ENCODE assay signal across 11 cellular contexts in genomic region chr20:38804243-38804642, GRCh38. TPM values are rescaled to one million over a fixed set of nuclear protein-coding genes. Genes with fewer than 3 reads are reported as not detected.
DNase-seq lines count a peak whose midpoint lies in the region; ATAC-seq, FAIRE-seq and TF ChIP-seq lines count a peak whose summit lies in the region.
"Had no signal": no experiment of that assay in that cellular context is flagged by ENCODE, and none has a peak within 500 bp of the region (broad histone marks: within the 10 kb centered on the region; RNA-seq: fewer than 3 reads in every experiment).

No MANE protein-coding gene starts in this region.

- intact Hi-C loops in right cardiac atrium (cut with DNase I): loop anchor here in 1 of 4 donors (10.0 kb wide), 1 partner anchor 71 kb away; no protein-coding TSS in a partner anchor
- intact Hi-C loops in left ventricle myocardium superior (cut with micrococcal nuclease): no loop called here
- intact Hi-C loops in naive thymus-derived CD4-positive, alpha-beta T cell (cut with micrococcal nuclease): loop anchor here (2.0 kb wide), 2 partner anchors 13 to 157 kb away; no protein-coding TSS in a partner anchor
- intact Hi-C loops in upper lobe of right lung (cut with DNase I): no loop called here
- intact Hi-C loops in PC-3 (cut with micrococcal nuclease): no loop called here

- peaks cover 8% of the 10 kb centered on the region for H3K4me1 Mint-ChIP-seq in astrocyte (ENCODE audit: low read depth, unreplicated experiment)
- H3K4me1 Mint-ChIP-seq in naive thymus-derived CD4-positive, alpha-beta T cell: peaks cover 28 to 55% (median 45%) of the 10 kb centered on the region in 7 donors

- no peaks in the 10 kb centered on the region for H3K27me3 ChIP-seq in right cardiac atrium (ENCODE audit: control insufficient read depth, insufficient read depth)
- peaks cover 22% of the 10 kb centered on the region for H3K27me3 ChIP-seq in astrocyte (ENCODE audit: insufficient read depth, low read length)
- H3K27me3 ChIP-seq in naive thymus-derived CD4-positive, alpha-beta T cell (ENCODE audit: control insufficient read depth in 2 of 2, insufficient read depth in 2 of 2, low read length in 2 of 2): no peaks in the 10 kb centered on the region
- peaks cover 36% of the 10 kb centered on the region for H3K27me3 ChIP-seq in upper lobe of right lung
- peaks cover 7% of the 10 kb centered on the region for H3K27me3 ChIP-seq in WERI-Rb-1 (ENCODE audit: insufficient read depth, low read depth, severe bottlenecking)
- peaks cover 40% of the 10 kb centered on the region for H3K27me3 ChIP-seq in PC-3 (ENCODE audit: low read length)

- POLR2A ChIA-PET in naive thymus-derived CD4-positive, alpha-beta T cell (lab: Charles Lee): interaction anchor here (0.6 to 3.8 kb wide), 5 partner anchors 52 to 1630 kb away, joined by 4 to 25 read pairs (median 6); partner anchors contain the start of gene ACTR5
- POLR2A ChIA-PET in PC-3 (lab: Charles Lee; ENCODE audit: unreplicated experiment): no interaction called here

- no peaks in the 10 kb centered on the region for H3K9me2 ChIP-seq in PC-3 (replicated peaks; ENCODE audit: low read length)

- H3K27ac Mint-ChIP-seq in astrocyte (ENCODE audit: unreplicated experiment): no peak overlapping the region
- H3K27ac Mint-ChIP-seq in naive thymus-derived CD4-positive, alpha-beta T cell: peak overlapping the region; percentile 85 to 100 (median 97)

- H4K20me1 ChIP-seq in astrocyte (ENCODE audit: insufficient read depth, low read length) (no peaks in the 10 kb centered on the region), PC-3 (ENCODE audit: low read length) (no peaks in the 10 kb centered on the region)

- H3K4me3 Mint-ChIP-seq in astrocyte (ENCODE audit: unreplicated experiment): peak overlapping the region; percentile 66
- H3K4me3 Mint-ChIP-seq in naive thymus-derived CD4-positive, alpha-beta T cell: peak overlapping the region; percentile 81 to 95 (median 92)

- H3K27ac ChIP-seq in right cardiac atrium (ENCODE audit: low read length) (peak overlapping the region; percentile 64), astrocyte (ENCODE audit: low read depth, low read length) (no peak overlapping the region), upper lobe of right lung (peak overlapping the region; percentile 76), WERI-Rb-1 (no peak overlapping the region), PC-3 (ENCODE audit: low read length) (no peak overlapping the region)
- peak overlapping the region; percentile 99 for H3K27ac ChIP-seq in naive thymus-derived CD4-positive, alpha-beta T cell (ENCODE audit: low read depth, low read length)

- FAIRE-seq in astrocyte (lab: Jason Lieb, UNC): no peak

- H3K4me3 ChIP-seq in right cardiac atrium (ENCODE audit: low read length) (no peak overlapping the region), astrocyte (ENCODE audit: insufficient read depth, low read depth, low read length) (no peak overlapping the region), upper lobe of right lung (no peak overlapping the region), WERI-Rb-1 (ENCODE audit: low read depth, low read length) (no peak overlapping the region), PC-3 (ENCODE audit: low read length) (no peak overlapping the region)
- H3K4me3 ChIP-seq in naive thymus-derived CD4-positive, alpha-beta T cell (ENCODE audit: low read length): peak overlapping the region; percentile 12

- H3K36me3 Mint-ChIP-seq in astrocyte (ENCODE audit: low read depth, unreplicated experiment): no peaks in the 10 kb centered on the region
- peaks cover 0 to 18% (median 0%) of the 10 kb centered on the region in 5 donors for H3K36me3 Mint-ChIP-seq in naive thymus-derived CD4-positive, alpha-beta T cell

- H3K9me3 Mint-ChIP-seq in astrocyte (ENCODE audit: unreplicated experiment): no peaks in the 10 kb centered on the region
- H3K9me3 Mint-ChIP-seq in naive thymus-derived CD4-positive, alpha-beta T cell: peaks cover 0 to 6% (median 0%) of the 10 kb centered on the region in 11 donors

- BruUV-seq in PC-3 (replicated peaks; lab: Mats Ljungman, UMichigan): no TSS peak

- H3K79me2 ChIP-seq in astrocyte (ENCODE audit: insufficient read depth, low read length) (no peaks in the 10 kb centered on the region), PC-3 (ENCODE audit: low read length) (no peaks in the 10 kb centered on the region)

- H3K4me1 ChIP-seq in right cardiac atrium (ENCODE audit: control insufficient read depth, insufficient read depth, low read length): peaks cover 3% of the 10 kb centered on the region
- H3K4me1 ChIP-seq in astrocyte (ENCODE audit: insufficient read depth, low read length): peaks cover 7% of the 10 kb centered on the region
- peaks cover 30 to 37% of the 10 kb centered on the region in 2 donors for H3K4me1 ChIP-seq in naive thymus-derived CD4-positive, alpha-beta T cell (ENCODE audit: control insufficient read depth in 2 of 2, insufficient read depth in 2 of 2, low read length in 2 of 2)
- peaks cover 40% of the 10 kb centered on the region for H3K4me1 ChIP-seq in upper lobe of right lung
- H3K4me1 ChIP-seq in PC-3 (ENCODE audit: insufficient read depth, low read length): peaks cover 3% of the 10 kb centered on the region; the same call in 1 of the 2 replicates

- no peaks in the 10 kb centered on the region for H3F3A ChIP-seq in PC-3 (ENCODE audit: low read length, unreplicated experiment)

- no peak overlapping the region for H3K9ac ChIP-seq in astrocyte (ENCODE audit: low read length)
- no peak overlapping the region for H3K9ac ChIP-seq in PC-3 (ENCODE audit: low read length)

- DNase-seq in right cardiac atrium: no peak
- DNase-seq in left ventricle myocardium superior: no peak
- DNase-seq in astrocyte (ENCODE audit: low read depth): no peak
- no peak for DNase-seq in naive thymus-derived CD4-positive, alpha-beta T cell
- DNase-seq in upper lobe of right lung: no peak
- DNase-seq in WERI-Rb-1: no peak
- no peak for DNase-seq in PC-3
- DNase-seq: foreskin fibroblast, mesenchymal stem cell, RPMI8226 had no signal

- 71% methylated on average over 3 of the region's 3 CpGs for WGBS in right cardiac atrium

- H3K36me3 ChIP-seq in astrocyte (ENCODE audit: insufficient read depth, low read length) (no peaks in the 10 kb centered on the region), upper lobe of right lung (no peaks in the 10 kb centered on the region), WERI-Rb-1 (no peaks in the 10 kb centered on the region), PC-3 (ENCODE audit: low read depth, low read length) (no peaks in the 10 kb centered on the region)
- H3K36me3 ChIP-seq in naive thymus-derived CD4-positive, alpha-beta T cell (ENCODE audit: control insufficient read depth in 2 of 3, insufficient read depth in 3 of 3, low read length in 3 of 3): peaks cover 0 to 9% (median 0%) of the 10 kb centered on the region in 3 experiments

- H3K4me2 ChIP-seq in astrocyte (ENCODE audit: low read length) (no peak overlapping the region), PC-3 (ENCODE audit: low read length) (no peak overlapping the region)

- no peak for ATAC-seq in right cardiac atrium
- no peak for ATAC-seq in left ventricle myocardium superior
- ATAC-seq in naive thymus-derived CD4-positive, alpha-beta T cell: no peak
- no peak for ATAC-seq in upper lobe of right lung
- no peak for ATAC-seq in SK-N-SH treated with all-trans-retinoic acid at 6 μM for 48 hours
- ATAC-seq in PC-3: no peak

- peaks cover 17% of the 10 kb centered on the region for H3K27me3 Mint-ChIP-seq in astrocyte (ENCODE audit: low read depth, unreplicated experiment)
- peaks cover 0 to 3% (median 0%) of the 10 kb centered on the region in 5 donors for H3K27me3 Mint-ChIP-seq in naive thymus-derived CD4-positive, alpha-beta T cell

- H3K9me3 ChIP-seq in right cardiac atrium (ENCODE audit: control insufficient read depth, low read length) (no peaks in the 10 kb centered on the region), astrocyte (ENCODE audit: insufficient read depth, low read depth, low read length) (no peaks in the 10 kb centered on the region), upper lobe of right lung (no peaks in the 10 kb centered on the region), WERI-Rb-1 (ENCODE audit: severe bottlenecking) (no peaks in the 10 kb centered on the region), PC-3 (ENCODE audit: low read length) (no peaks in the 10 kb centered on the region)
- H3K9me3 ChIP-seq in naive thymus-derived CD4-positive, alpha-beta T cell (ENCODE audit: control insufficient read depth in 2 of 3, low read length in 3 of 3): no peaks in the 10 kb centered on the region

- TF ChIP-seq CTCF in astrocyte (IDR thresholded peaks at IDR 0.05; ENCODE audit: insufficient read depth, low read depth, low read length) (no peak), upper lobe of right lung (IDR thresholded peaks at IDR 0.05) (no peak), WERI-Rb-1 (IDR thresholded peaks at IDR 0.05; ENCODE audit: low read depth, low read length) (no peak), PC-3 (conservative IDR thresholded peaks at IDR 0.05; ENCODE audit: low read depth, low read length) (no peak)

- H2AFZ ChIP-seq in astrocyte (ENCODE audit: low read depth, low read length) (no peak overlapping the region), PC-3 (ENCODE audit: low read length) (no peak overlapping the region)

- CTCF ChIA-PET in naive thymus-derived CD4-positive, alpha-beta T cell (lab: Charles Lee): interaction anchor here (0.9 to 1.4 kb wide), 4 partner anchors 37 to 91 kb away, joined by 3 to 4 read pairs (median 4); no protein-coding TSS in a partner anchor
- CTCF ChIA-PET in PC-3 (lab: Charles Lee): no interaction called here

TF ChIP-seq in SK-N-SH treated with all-trans-retinoic acid at 6 μM for 48 hours, 23 proteins besides CTCF, POLR2A, EP300 and RAD21 (continues in another document):
- TF ChIP-seq GLIS3 (CRISPR knock-in tag; IDR thresholded peaks at IDR 0.05) (no peak), SNAI2 (CRISPR knock-in tag; IDR thresholded peaks at IDR 0.05) (no peak), CSDC2 (CRISPR knock-in tag; IDR thresholded peaks at IDR 0.05) (no peak), ZNF70 (CRISPR knock-in tag; IDR thresholded peaks at IDR 0.05) (no peak)

RNA-seq across cellular contexts. Expression of gene PPP1R16B, which starts 1.3 kb away (rescaled TPM):
- total RNA-seq in right cardiac atrium (1 to 10 TPM; 5.1 to 9.1 (median 7.0) TPM), left ventricle myocardium superior (9.4 TPM), astrocyte (0.41 and 0.68 TPM in 2 replicates), upper lobe of right lung (22.1 TPM), PC-3 (2014; rRNA removed) (0.04 and 0.12 TPM in 2 replicates)
- 4.9 TPM for polyA plus RNA-seq in right cardiac atrium
- total RNA-seq in naive thymus-derived CD4-positive, alpha-beta T cell: 10 to 100 TPM; 20.8 to 75.4 (median 22.0) TPM
- 10 to 100 TPM; 11.4 to 19.8 TPM for polyA plus RNA-seq in naive thymus-derived CD4-positive, alpha-beta T cell

RNA-seq across cellular contexts. Expression of gene ACTR5, which starts 56.0 kb away (rescaled TPM):
- total RNA-seq in right cardiac atrium (1 to 10 TPM; 3.1 to 3.6 (median 3.4) TPM), left ventricle myocardium superior (3.2 TPM), astrocyte (3.7 and 4.0 TPM in 2 replicates), upper lobe of right lung (7.0 TPM), PC-3 (2014; rRNA removed) (16.1 and 18.3 TPM in 2 replicates)
- 3.3 TPM for polyA plus RNA-seq in right cardiac atrium
- 10 to 100 TPM in 4 of 5 experiments, 1 to 10 TPM in 1; 8.9 to 20.8 (median 15.2) TPM for total RNA-seq in naive thymus-derived CD4-positive, alpha-beta T cell
- 10 to 100 TPM; 11.3 to 15.1 TPM for polyA plus RNA-seq in naive thymus-derived CD4-positive, alpha-beta T cell

Comparison
In these comparisons a context has a peak if more than half of its experiments do, and no peak if none do; other contexts are left out.
1. H3K27ac ChIP-seq: peak in right cardiac atrium (single experiment), naive thymus-derived CD4-positive, alpha-beta T cell (single experiment) and upper lobe of right lung (single experiment); none in astrocyte (single experiment), WERI-Rb-1 (single experiment) and PC-3 (single experiment).
2. intact Hi-C loops: an anchor here in naive thymus-derived CD4-positive, alpha-beta T cell (2.0 kb wide); none called in left ventricle myocardium superior, upper lobe of right lung and PC-3.